Comparison of ENCODE assay signal across 1 cellular context in the genomic region with DNA sequence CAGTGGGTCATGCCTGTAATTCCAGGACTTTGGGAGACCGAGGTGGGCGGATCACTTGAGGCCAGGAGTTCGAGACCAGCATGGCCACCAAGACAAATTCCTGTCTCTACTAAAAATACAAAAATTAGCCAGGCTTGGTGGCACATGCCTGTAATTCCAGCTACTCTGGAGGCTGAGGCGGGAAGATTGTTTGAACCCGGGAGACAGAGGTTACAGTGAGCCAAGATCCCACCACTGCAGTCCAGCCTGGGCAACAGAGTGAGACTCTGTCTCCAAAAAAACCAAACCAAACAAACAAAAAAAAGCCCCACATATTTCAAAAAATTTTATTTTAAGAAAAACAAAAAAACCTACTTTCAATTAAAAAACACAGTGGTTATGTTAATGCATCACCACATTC.
TF ChIP-seq lines count a peak whose summit lies in the region.

No MANE protein-coding gene starts in this region.

TF ChIP-seq in K562, 482 proteins besides CTCF, POLR2A, EP300 and RAD21:
- peak; percentile 44; the same call in 1 of the 2 replicates for TF ChIP-seq ADNP (tag; IDR thresholded peaks at IDR 0.05)
- 0 out of 2 replicates have a peak, but pooled peaks have one; percentile 13 for TF ChIP-seq EGR1 (conservative IDR thresholded peaks at IDR 0.05)
